Comparison of ENCODE assay signal across 16 cellular contexts in genomic region chr7:132425920-132426319, GRCh38.
A peak's percentile ranks its signal among the peaks of the same experiment; 100 is the strongest.
DNase-seq lines count a peak whose midpoint lies in the region; ATAC-seq and TF ChIP-seq lines count a peak whose summit lies in the region.
"Had no signal": no experiment of that assay in that cellular context is flagged by ENCODE, and none has a peak within 500 bp of the region (broad histone marks: within the 10 kb centered on the region; RNA-seq: fewer than 3 reads in every experiment).

No MANE protein-coding gene starts in this region.

- H3K4me1 Mint-ChIP-seq in central memory CD8-positive, alpha-beta T cell: peaks cover 39% of the 10 kb centered on the region
- peaks cover 15 to 53% (median 42%) of the 10 kb centered on the region in 7 donors for H3K4me1 Mint-ChIP-seq in naive thymus-derived CD4-positive, alpha-beta T cell

- TF ChIP-seq CTCF in suprapubic skin (IDR thresholded peaks at IDR 0.05): no peak

- H3K4me3 ChIP-seq in naive thymus-derived CD4-positive, alpha-beta T cell (ENCODE audit: low read length): no peak overlapping the region
- H3K4me3 ChIP-seq in subcutaneous abdominal adipose tissue (ENCODE audit: low read depth in 1 of 5, low read length in 5 of 5) (no peak overlapping the region), suprapubic skin (no peak overlapping the region)

- H3K27me3 Mint-ChIP-seq in central memory CD8-positive, alpha-beta T cell: no peaks in the 10 kb centered on the region
- H3K27me3 Mint-ChIP-seq in naive thymus-derived CD4-positive, alpha-beta T cell: peaks cover 0 to 17% (median 0%) of the 10 kb centered on the region in 5 donors

- H3K9ac ChIP-seq in subcutaneous abdominal adipose tissue (ENCODE audit: low read length in 5 of 5): peak overlapping the region in 2 of 5 donors; percentile 44 to 72
- H3K9ac ChIP-seq: KMS-11 had no signal

- 100% methylated on average over 1 of the region's 4 CpGs for WGBS in suprapubic skin

- no peaks in the 10 kb centered on the region for H3K9me3 ChIP-seq in naive thymus-derived CD4-positive, alpha-beta T cell (ENCODE audit: control insufficient read depth in 2 of 3, low read length in 3 of 3)
- H3K9me3 ChIP-seq in subcutaneous abdominal adipose tissue (ENCODE audit: control insufficient read depth in 5 of 5, low read length in 5 of 5): no peaks in the 10 kb centered on the region
- no peaks in the 10 kb centered on the region for H3K9me3 ChIP-seq in suprapubic skin

- peak; percentile 32 for DNase-seq in NCI-H2171 treated with DMSO at 0.1 percent for 48 hours (lab: John Stamatoyannopoulos, UW)
- no peak for DNase-seq in NCI-H2171 (lab: John Stamatoyannopoulos, UW)
- DNase-seq in central memory CD8-positive, alpha-beta T cell (ENCODE audit: low spot score in 2 of 2): no peak
- no peak for DNase-seq in naive thymus-derived CD4-positive, alpha-beta T cell
- DNase-seq in MV-4-11 (lab: John Stamatoyannopoulos, UW): no peak
- no peak for DNase-seq in suprapubic skin (ENCODE audit: low spot score in 2 of 2)
- DNase-seq in islet precursor cell: no peak
- DNase-seq: NCI-H1417, NCI-H1930, NCI-H510A treated with DMSO at 0.1 percent for 48 hours, SHP77 treated with DMSO at 0.1 percent for 48 hours had no signal

- POLR2A ChIA-PET in naive thymus-derived CD4-positive, alpha-beta T cell (lab: Charles Lee): no interaction called here

- peaks cover 11% of the 10 kb centered on the region for H3K9me3 Mint-ChIP-seq in central memory CD8-positive, alpha-beta T cell
- H3K9me3 Mint-ChIP-seq in naive thymus-derived CD4-positive, alpha-beta T cell: peaks cover 0 to 13% (median 6%) of the 10 kb centered on the region in 11 donors
- H3K9me3 Mint-ChIP-seq: H9 had no signal

- H3K36me3 ChIP-seq in naive thymus-derived CD4-positive, alpha-beta T cell (ENCODE audit: control insufficient read depth in 2 of 3, insufficient read depth in 3 of 3, low read length in 3 of 3): no peaks in the 10 kb centered on the region
- H3K36me3 ChIP-seq in subcutaneous abdominal adipose tissue (ENCODE audit: control insufficient read depth in 5 of 5, insufficient read depth in 5 of 5, low read length in 5 of 5) (no peaks in the 10 kb centered on the region), suprapubic skin (no peaks in the 10 kb centered on the region)

- H3K4me1 ChIP-seq in naive thymus-derived CD4-positive, alpha-beta T cell (ENCODE audit: control insufficient read depth in 2 of 2, insufficient read depth in 2 of 2, low read length in 2 of 2): peaks cover 14 to 30% of the 10 kb centered on the region in 2 donors
- H3K4me1 ChIP-seq in subcutaneous abdominal adipose tissue (ENCODE audit: control insufficient read depth in 5 of 5, insufficient read depth in 5 of 5, low read length in 5 of 5) (peaks cover 7 to 89% (median 82%) of the 10 kb centered on the region in 5 donors), suprapubic skin (no peaks in the 10 kb centered on the region)

- no peak overlapping the region for H3K27ac ChIP-seq in naive thymus-derived CD4-positive, alpha-beta T cell (ENCODE audit: low read depth, low read length)
- H3K27ac ChIP-seq in subcutaneous abdominal adipose tissue (ENCODE audit: low read depth, low read length) (peak overlapping the region; percentile 92), suprapubic skin (no peak overlapping the region)
- H3K27ac ChIP-seq: 22Rv1, KMS-11 had no signal

- CTCF ChIA-PET in naive thymus-derived CD4-positive, alpha-beta T cell (lab: Charles Lee): interaction anchor here (0.7 to 1.7 kb wide), 2 partner anchors 154 to 1947 kb away, joined by 3 to 4 read pairs; no protein-coding TSS in a partner anchor

- peak overlapping the region; percentile 19 for H3K27ac Mint-ChIP-seq in central memory CD8-positive, alpha-beta T cell (ENCODE audit: low read depth)
- peak overlapping the region in 6 of 9 donors; percentile 11 to 78 (median 35) for H3K27ac Mint-ChIP-seq in naive thymus-derived CD4-positive, alpha-beta T cell

- peaks cover 4% of the 10 kb centered on the region for H3K36me3 Mint-ChIP-seq in central memory CD8-positive, alpha-beta T cell (ENCODE audit: insufficient read depth)
- H3K36me3 Mint-ChIP-seq in naive thymus-derived CD4-positive, alpha-beta T cell: peaks cover 2 to 32% (median 6%) of the 10 kb centered on the region in 5 donors

- no peak for ATAC-seq in central memory CD8-positive, alpha-beta T cell (replicated peaks; ENCODE audit: extremely low read depth, poor library complexity, severe bottlenecking)
- ATAC-seq in naive thymus-derived CD4-positive, alpha-beta T cell: no peak
- ATAC-seq: HepG2 had no signal

- intact Hi-C loops in naive thymus-derived CD4-positive, alpha-beta T cell (cut with micrococcal nuclease): no loop called here

- TF ChIP-seq EP300 in suprapubic skin (IDR thresholded peaks at IDR 0.05): no peak

- no peak overlapping the region for H3K4me3 Mint-ChIP-seq in central memory CD8-positive, alpha-beta T cell
- peak overlapping the region in 2 of 10 donors; percentile 28 to 50 for H3K4me3 Mint-ChIP-seq in naive thymus-derived CD4-positive, alpha-beta T cell
- H3K4me3 Mint-ChIP-seq: H9 had no signal

- H3K27me3 ChIP-seq in naive thymus-derived CD4-positive, alpha-beta T cell (ENCODE audit: control insufficient read depth in 2 of 2, insufficient read depth in 2 of 2, low read length in 2 of 2): no peaks in the 10 kb centered on the region
- no peaks in the 10 kb centered on the region for H3K27me3 ChIP-seq in subcutaneous abdominal adipose tissue (ENCODE audit: control insufficient read depth in 5 of 5, insufficient read depth in 4 of 5, low read length in 5 of 5)
- H3K27me3 ChIP-seq in suprapubic skin: peaks cover 15% of the 10 kb centered on the region

- no peak for TF ChIP-seq POLR2A in suprapubic skin (IDR thresholded peaks at IDR 0.05)
